ENCODE assay signal across 22 cellular contexts in the genomic region with DNA sequence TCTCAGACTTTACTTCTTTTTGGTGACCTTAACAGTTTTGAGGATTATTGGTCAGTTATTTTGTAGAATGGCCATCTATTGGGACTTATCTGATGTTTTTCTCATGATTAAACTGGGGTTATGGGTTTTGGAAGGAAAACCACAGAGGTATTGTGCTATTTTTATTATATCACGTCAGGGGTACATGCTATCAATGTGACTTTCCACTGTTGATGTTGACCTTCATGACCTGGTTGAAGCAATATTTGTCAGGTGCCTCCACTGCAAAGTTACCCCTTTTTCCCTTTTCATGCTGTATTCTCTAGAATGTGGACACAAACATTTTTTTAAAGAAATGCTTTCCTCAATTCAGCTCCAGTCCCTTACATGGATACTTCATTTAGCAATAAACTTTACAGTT.
DNase-seq lines count a peak whose midpoint lies in the region; ATAC-seq, FAIRE-seq and TF ChIP-seq lines count a peak whose summit lies in the region.
"Had no signal": no experiment of that assay in that cellular context is flagged by ENCODE, and none has a peak within 500 bp of the region (broad histone marks: within the 10 kb centered on the region; RNA-seq: fewer than 3 reads in every experiment).

No MANE protein-coding gene starts in this region.

- H3K9ac ChIP-seq in SK-N-SH (no peak overlapping the region), liver (ENCODE audit: low read depth in 1 of 2, low read length in 2 of 2) (no peak overlapping the region), HepG2 (ENCODE audit: insufficient read depth, low read depth, low read length) (no peak overlapping the region)
- H3K9ac ChIP-seq: BLaER1 had no signal

- in situ Hi-C loops in HepG2 (cut with HindIII; ENCODE audit: extremely low pct_ligation_motif_present, low pct_unique_long_range_greater_than_20kb): no loop called here

- H3K27me3 ChIP-seq in SK-N-SH (ENCODE audit: insufficient read depth) (no peaks in the 10 kb centered on the region), heart right ventricle (no peaks in the 10 kb centered on the region), right atrium auricular region (no peaks in the 10 kb centered on the region), liver (ENCODE audit: control insufficient read depth in 4 of 4, insufficient read depth in 4 of 4, low read length in 3 of 4) (no peaks in the 10 kb centered on the region), HepG2 (ENCODE audit: control insufficient read depth in 1 of 2, insufficient read depth in 2 of 2, low read length in 2 of 2) (no peaks in the 10 kb centered on the region)
- H3K27me3 ChIP-seq: BLaER1 had no signal

- no peaks in the 10 kb centered on the region for H3K36me3 Mint-ChIP-seq in activated naive CD4-positive, alpha-beta T cell treated with anti-CD3 and anti-CD28 coated beads, Interleukin-2, amount 50 U/mL, for 72 hours
- H3K36me3 Mint-ChIP-seq: CD4-positive, CD25-positive, alpha-beta regulatory T cell; CD8-positive, alpha-beta T cell had no signal

- H3K4me2 ChIP-seq in SK-N-SH: no peak overlapping the region
- no peak overlapping the region for H3K4me2 ChIP-seq in HepG2 (ENCODE audit: low read depth, low read length)
- H3K4me2 ChIP-seq: BLaER1 had no signal

- no peaks in the 10 kb centered on the region for H3K9me3 ChIP-seq in SK-N-SH
- no peaks in the 10 kb centered on the region for H3K9me3 ChIP-seq in heart right ventricle
- no peaks in the 10 kb centered on the region for H3K9me3 ChIP-seq in right atrium auricular region
- H3K9me3 ChIP-seq in liver (ENCODE audit: control insufficient read depth in 4 of 4, low read length in 3 of 4): no peaks in the 10 kb centered on the region
- H3K9me3 ChIP-seq in HepG2 (ENCODE audit: low read length): no peaks in the 10 kb centered on the region
- H3K9me3 ChIP-seq: BLaER1, Caco-2, HAP-1 had no signal

- no peaks in the 10 kb centered on the region for H3K9me3 Mint-ChIP-seq in activated naive CD4-positive, alpha-beta T cell treated with anti-CD3 and anti-CD28 coated beads, Interleukin-2, amount 50 U/mL, for 72 hours
- H3K9me3 Mint-ChIP-seq: CD8-positive, alpha-beta T cell; HFFc6 had no signal

- no peak overlapping the region for H3K27ac Mint-ChIP-seq in activated naive CD4-positive, alpha-beta T cell treated with anti-CD3 and anti-CD28 coated beads, Interleukin-2, amount 50 U/mL, for 72 hours
- H3K27ac Mint-ChIP-seq: B cell; CD4-positive, CD25-positive, alpha-beta regulatory T cell; CD8-positive, alpha-beta T cell; HFFc6 had no signal

- POLR2A ChIA-PET in SK-N-SH (lab: Yijun Ruan, JAX) (no interaction called here), HepG2 (lab: Yijun Ruan, JAX) (no interaction called here)

- no peak for TF ChIP-seq POLR2A in HepG2 (IDR thresholded peaks at IDR 0.05; ENCODE audit: insufficient read depth in 1 of 2, low read depth in 2 of 2, low read length in 2 of 2)

- no peak for FAIRE-seq in HepG2 (lab: Jason Lieb, UNC)
- FAIRE-seq: A204.1, G401.6, H54 had no signal

- no TSS peak for BruUV-seq in HepG2 (replicated peaks; lab: Mats Ljungman, UMichigan)

- peaks cover 16 to 19% of the 10 kb centered on the region in 2 experiments for H3K4me1 ChIP-seq in SK-N-SH (ENCODE audit: control insufficient read depth in 1 of 2, insufficient read depth in 2 of 2, low read depth in 1 of 2, low read length in 1 of 2)
- peaks cover 0 to 43% (median 9%) of the 10 kb centered on the region in 9 donors for H3K4me1 ChIP-seq in heart right ventricle
- peaks cover 0 to 18% of the 10 kb centered on the region in 2 donors for H3K4me1 ChIP-seq in right atrium auricular region
- H3K4me1 ChIP-seq in liver (ENCODE audit: control insufficient read depth in 4 of 4, insufficient read depth in 4 of 4, low read length in 3 of 4): peaks cover 0 to 7% (median 3%) of the 10 kb centered on the region in 4 donors
- no peaks in the 10 kb centered on the region for H3K4me1 ChIP-seq in HepG2 (ENCODE audit: insufficient read depth, low read length)
- H3K4me1 ChIP-seq: BLaER1 had no signal

- no peak for ATAC-seq in SK-N-SH treated with all-trans-retinoic acid at 6 μM for 48 hours
- ATAC-seq in heart right ventricle: peak in 4 of 8 donors; percentile 41 to 75 (median 60)
- ATAC-seq in HepG2: no peak
- ATAC-seq in activated naive CD4-positive, alpha-beta T cell treated with anti-CD3 and anti-CD28 coated beads, Interleukin-2, amount 50 U/mL, for 72 hours: no peak
- ATAC-seq: CD8-positive, alpha-beta T cell had no signal

- TF ChIP-seq RAD21 in SK-N-SH (IDR thresholded peaks at IDR 0.05; ENCODE audit: low read length): no peak
- TF ChIP-seq RAD21 in liver (IDR thresholded peaks at IDR 0.05): no peak
- TF ChIP-seq RAD21 in HepG2 (CRISPR knock-in tag; IDR thresholded peaks at IDR 0.05): no peak

- intact Hi-C loops in heart right ventricle (cut with DNase I) (loop anchor here in 1 of 10 donors (10.0 kb wide), 1 partner anchor 156 kb away; the partner anchor contains the start of gene TSLP), HepG2 (cut with micrococcal nuclease; ENCODE audit: unreplicated experiment) (no loop called here)

- H4K20me1 ChIP-seq in SK-N-SH (ENCODE audit: insufficient read depth): no peaks in the 10 kb centered on the region
- no peaks in the 10 kb centered on the region for H4K20me1 ChIP-seq in HepG2 (ENCODE audit: insufficient read depth, low read length)
- H4K20me1 ChIP-seq: BLaER1 had no signal

- DNase-seq in SK-N-SH: no peak
- no peak for DNase-seq in heart right ventricle
- no peak for DNase-seq in right atrium auricular region (ENCODE audit: low spot score)
- DNase-seq in HepG2 (ENCODE audit: low spot score): no peak
- DNase-seq in activated naive CD4-positive, alpha-beta T cell treated with anti-CD3 and anti-CD28 coated beads, Interleukin-2, amount 50 U/mL, for 72 hours (ENCODE audit: low spot score in 2 of 2): no peak
- DNase-seq: Caco-2; CD4-positive, CD25-positive, alpha-beta regulatory T cell; CD8-positive, alpha-beta T cell; DMS153; DND-41; GOT3; HFFc6 had no signal

- no peak for TF ChIP-seq CTCF in SK-N-SH (IDR thresholded peaks at IDR 0.05)
- TF ChIP-seq CTCF in heart right ventricle (IDR thresholded peaks at IDR 0.05): no peak
- no peak for TF ChIP-seq CTCF in right atrium auricular region (IDR thresholded peaks at IDR 0.05)
- no peak for TF ChIP-seq CTCF in liver (IDR thresholded peaks at IDR 0.05; ENCODE audit: low read depth, low read length, missing input control)
- no peak for TF ChIP-seq CTCF in HepG2 (CRISPR knock-in tag; IDR thresholded peaks at IDR 0.05)

- WGBS in SK-N-SH (ENCODE audit: low lambda C conversion rate): 83% methylated on average over 1 of the region's 1 CpG
- WGBS in heart right ventricle, 2 donors: 27 to 30% methylated on average over 1 of the region's 1 CpG
- WGBS in liver: 35% methylated on average over 1 of the region's 1 CpG
- 0% methylated on average over 1 of the region's 1 CpG for WGBS in HepG2 (ENCODE audit: low lambda C conversion rate)

- peaks cover 30% of the 10 kb centered on the region for H3F3A ChIP-seq in SK-N-SH (replicated peaks; ENCODE audit: insufficient read depth)

- H3K9me2 ChIP-seq in SK-N-SH: no peaks in the 10 kb centered on the region

- H3K36me3 ChIP-seq in SK-N-SH (replicated peaks in 1 of 2; ENCODE audit: control insufficient read depth in 1 of 2, insufficient read depth in 2 of 2, low read length in 1 of 2) (no peaks in the 10 kb centered on the region), heart right ventricle (no peaks in the 10 kb centered on the region), right atrium auricular region (no peaks in the 10 kb centered on the region), liver (ENCODE audit: control insufficient read depth in 4 of 4, insufficient read depth in 3 of 4, low read depth in 1 of 4, low read length in 3 of 4) (no peaks in the 10 kb centered on the region), HepG2 (replicated peaks in 1 of 2; ENCODE audit: control insufficient read depth in 1 of 2, insufficient read depth in 2 of 2, low read length in 2 of 2) (no peaks in the 10 kb centered on the region)
- H3K36me3 ChIP-seq: BLaER1, HAP-1 had no signal

- H2AFZ ChIP-seq in SK-N-SH (ENCODE audit: low read depth): no peak overlapping the region
- no peak overlapping the region for H2AFZ ChIP-seq in HepG2 (ENCODE audit: low read length)

- no peak overlapping the region for H3K4me3 ChIP-seq in SK-N-SH (ENCODE audit: low read depth in 2 of 2, low read length in 1 of 2)
- no peak overlapping the region for H3K4me3 ChIP-seq in heart right ventricle
- no peak overlapping the region for H3K4me3 ChIP-seq in right atrium auricular region
- no peak overlapping the region for H3K4me3 ChIP-seq in liver (ENCODE audit: low read depth in 1 of 3, low read length in 3 of 3)
- H3K4me3 ChIP-seq in HepG2 (replicated peaks in 1 of 3; ENCODE audit: insufficient read depth in 1 of 3, low read depth in 2 of 3, low read length in 3 of 3): no peak overlapping the region
- H3K4me3 ChIP-seq: BLaER1, HAP-1 had no signal

- CTCF ChIA-PET in SK-N-SH (lab: Yijun Ruan, JAX) (interaction anchor here (1.1 kb wide), 1 partner anchor 8 kb away, joined by 3 read pairs; no protein-coding TSS in a partner anchor), HepG2 (lab: Yijun Ruan, JAX; ENCODE audit: low intra/inter-chr PET ratio, low total read pairs) (no interaction called here)

- TF ChIP-seq EP300 in SK-N-SH (IDR thresholded peaks at IDR 0.05; ENCODE audit: borderline replicate concordance in 1 of 2, low read depth in 1 of 2, low read length in 1 of 2) (no peak), HepG2 (IDR thresholded peaks at IDR 0.05; ENCODE audit: low read depth in 2 of 2, low read length in 2 of 2) (no peak), HepG2 (CRISPR knock-in tag; IDR thresholded peaks at IDR 0.05; ENCODE audit: borderline replicate concordance) (no peak)

- peak overlapping the region; percentile 91 to 95; a peak in 3 of 4 replicates for H3K27ac ChIP-seq in SK-N-SH (ENCODE audit: low read depth in 2 of 2, low read length in 1 of 2)
- peak overlapping the region in 8 of 10 donors; percentile 19 to 83 (median 68) for H3K27ac ChIP-seq in heart right ventricle
- no peak overlapping the region for H3K27ac ChIP-seq in right atrium auricular region
- H3K27ac ChIP-seq in liver (ENCODE audit: low read depth in 1 of 2, low read length in 2 of 2): no peak overlapping the region
- no peak overlapping the region for H3K27ac ChIP-seq in HepG2 (ENCODE audit: extremely low read length, insufficient read depth, low read length)
- H3K27ac ChIP-seq: 22Rv1, BLaER1, C4-2B had no signal

- H3K79me2 ChIP-seq in SK-N-SH (ENCODE audit: insufficient read depth) (no peaks in the 10 kb centered on the region), HepG2 (ENCODE audit: insufficient read depth, low read length) (no peaks in the 10 kb centered on the region)

TF ChIP-seq in SK-N-SH, 30 proteins besides CTCF, POLR2A, EP300 and RAD21 (continues in another document):
- TF ChIP-seq NRF1 (IDR thresholded peaks at IDR 0.05; ENCODE audit: low read depth, low read length) (no peak), GATA2 (CRISPR knock-in tag; IDR thresholded peaks at IDR 0.05) (no peak)

TF ChIP-seq in SK-N-SH treated with all-trans-retinoic acid at 6 μM for 48 hours, 23 proteins besides CTCF, POLR2A, EP300 and RAD21 (continues in another document):
- no peak for TF ChIP-seq ARNTL (CRISPR knock-in tag; IDR thresholded peaks at IDR 0.05; ENCODE audit: borderline replicate concordance, low read depth)

TF ChIP-seq in HepG2, 621 proteins besides CTCF, POLR2A, EP300 and RAD21 (continues in another document):
- no peak for TF ChIP-seq ZNF382 (CRISPR knock-in tag; IDR thresholded peaks at IDR 0.05; ENCODE audit: borderline replicate concordance)

Comparison
In these comparisons a context has a peak if more than half of its experiments do, and no peak if none do; other contexts are left out.
1. H3K27ac ChIP-seq: peak in SK-N-SH (2 of 2) and heart right ventricle (8 of 10); none in right atrium auricular region (0 of 2), liver (0 of 2) and HepG2 (single experiment).